Comparison of ENCODE assay signal across 36 cellular contexts in genomic region chr18:2164644-2165287, GRCh38.
"Had no signal": no experiment of that assay in that cellular context is flagged by ENCODE, and none has a peak within 500 bp of the region (broad histone marks: within the 10 kb centered on the region; RNA-seq: fewer than 3 reads in every experiment).

No MANE protein-coding gene starts in this region.

- ATAC-seq: activated CD4-positive, CD25-positive, alpha-beta regulatory T cell treated with anti-CD3 and anti-CD28 coated beads, Interleukin-2, amount 50 U/mL, for 24 hours; activated CD8-positive, alpha-beta memory T cell treated with anti-CD3 and anti-CD28 coated beads, Interleukin-2, amount 10 ng/mL, durations not matched to agents 7 days and 5 days; activated CD8-positive, alpha-beta T cell treated with anti-CD3 and anti-CD28 coated beads, Interleukin-2, amount 10 ng/mL, durations not matched to agents 7 days and 5 days; activated naive CD8-positive, alpha-beta T cell treated with anti-CD3 and anti-CD28 coated beads, Interleukin-2, amount 50 U/mL, for 24 hours; T-cell; T-helper 17 cell; WTC11 had no signal

- FAIRE-seq: bronchial epithelial cell, TTC549 had no signal

- H3K4me1 ChIP-seq: ascending aorta had no signal

- H3K4me3 ChIP-seq: ascending aorta, cardiac muscle cell had no signal

- H3K27ac ChIP-seq: ascending aorta, cardiac muscle cell, WERI-Rb-1 had no signal

- H3K36me3 Mint-ChIP-seq: activated CD8-positive, alpha-beta memory T cell treated with anti-CD3 and anti-CD28 coated beads, Interleukin-2, amount 10 ng/mL, durations not matched to agents 7 days and 5 days; activated naive CD4-positive, alpha-beta T cell treated with anti-CD3 and anti-CD28 coated beads, Interleukin-2, amount 10 ng/mL, durations not matched to agents 7 days and 5 days; activated naive CD4-positive, alpha-beta T cell treated with anti-CD3 and anti-CD28 coated beads, Interleukin-2, amount 50 U/mL, for 24 hours; activated naive CD8-positive, alpha-beta T cell; activated naive CD8-positive, alpha-beta T cell treated with anti-CD3 and anti-CD28 coated beads, Interleukin-2, amount 10 ng/mL, durations not matched to agents 7 days and 5 days; brain; T-cell had no signal

- H3K4me1 Mint-ChIP-seq: activated CD4-positive, alpha-beta memory T cell treated with anti-CD3 and anti-CD28 coated beads, Interleukin-2, amount 10 ng/mL, durations not matched to agents 7 days and 5 days; activated CD4-positive, alpha-beta T cell treated with anti-CD3 and anti-CD28 coated beads, Interleukin-2, amount 10 ng/mL, durations not matched to agents 24 days and 14 days; activated CD8-positive, alpha-beta memory T cell treated with anti-CD3 and anti-CD28 coated beads, Interleukin-2, amount 10 ng/mL, durations not matched to agents 7 days and 5 days; activated naive CD4-positive, alpha-beta T cell treated with anti-CD3 and anti-CD28 coated beads, Interleukin-2, amount 10 ng/mL, durations not matched to agents 7 days and 5 days; activated naive CD4-positive, alpha-beta T cell treated with anti-CD3 and anti-CD28 coated beads, Interleukin-2, amount 50 U/mL, for 24 hours; activated naive CD8-positive, alpha-beta T cell treated with anti-CD3 and anti-CD28 coated beads, Interleukin-2, amount 10 ng/mL, durations not matched to agents 7 days and 5 days; activated naive CD8-positive, alpha-beta T cell treated with anti-CD3 and anti-CD28 coated beads, Interleukin-2, amount 50 U/mL, for 24 hours; brain; central memory CD8-positive, alpha-beta T cell; T-cell; T-helper 17 cell had no signal

- H3K27ac Mint-ChIP-seq: activated CD4-positive, alpha-beta memory T cell treated with anti-CD3 and anti-CD28 coated beads, Interleukin-2, amount 10 ng/mL, durations not matched to agents 7 days and 5 days; activated CD4-positive, alpha-beta T cell treated with anti-CD3 and anti-CD28 coated beads, Interleukin-2, amount 10 ng/mL, durations not matched to agents 24 days and 14 days; activated CD8-positive, alpha-beta memory T cell treated with anti-CD3 and anti-CD28 coated beads, Interleukin-2, amount 10 ng/mL, durations not matched to agents 7 days and 5 days; activated CD8-positive, alpha-beta T cell treated with anti-CD3 and anti-CD28 coated beads, Interleukin-2, amount 10 ng/mL, durations not matched to agents 7 days and 5 days; activated naive CD4-positive, alpha-beta T cell treated with anti-CD3 and anti-CD28 coated beads, Interleukin-2, amount 10 ng/mL, durations not matched to agents 7 days and 5 days; activated naive CD4-positive, alpha-beta T cell treated with anti-CD3 and anti-CD28 coated beads, Interleukin-2, amount 50 U/mL, for 24 hours; activated naive CD8-positive, alpha-beta T cell; activated naive CD8-positive, alpha-beta T cell treated with anti-CD3 and anti-CD28 coated beads, Interleukin-2, amount 10 ng/mL, durations not matched to agents 7 days and 5 days; activated naive CD8-positive, alpha-beta T cell treated with anti-CD3 and anti-CD28 coated beads, Interleukin-2, amount 50 U/mL, for 24 hours; activated T-cell treated with anti-CD3 and anti-CD28 coated beads, Interleukin-2, amount 50 U/mL, for 24 hours; activated T-helper 2 cell treated with anti-CD3 and anti-CD28 coated beads, Interferon-gamma antibody, Interleukin-2, Interleukin-4, amounts not matched to agents 10 μg/mL and 5 μg/mL and 100 μg/mL, durations not matched to agents 14 hours and 24 hours and 36 hours; brain; T-cell; T-helper 17 cell; WTC11 had no signal

- H3K27me3 Mint-ChIP-seq: activated CD4-positive, alpha-beta memory T cell treated with anti-CD3 and anti-CD28 coated beads, Interleukin-2, amount 10 ng/mL, durations not matched to agents 7 days and 5 days; activated CD4-positive, alpha-beta T cell treated with anti-CD3 and anti-CD28 coated beads, Interleukin-2, amount 10 ng/mL, durations not matched to agents 24 days and 14 days; activated CD8-positive, alpha-beta memory T cell treated with anti-CD3 and anti-CD28 coated beads, Interleukin-2, amount 10 ng/mL, durations not matched to agents 7 days and 5 days; activated naive CD4-positive, alpha-beta T cell treated with anti-CD3 and anti-CD28 coated beads, Interleukin-2, amount 10 ng/mL, durations not matched to agents 7 days and 5 days; activated naive CD8-positive, alpha-beta T cell treated with anti-CD3 and anti-CD28 coated beads, Interleukin-2, amount 10 ng/mL, durations not matched to agents 7 days and 5 days; activated naive CD8-positive, alpha-beta T cell treated with anti-CD3 and anti-CD28 coated beads, Interleukin-2, amount 50 U/mL, for 24 hours; central memory CD8-positive, alpha-beta T cell had no signal

- H3K9me3 ChIP-seq: ascending aorta had no signal

- H3K4me3 Mint-ChIP-seq: activated CD4-positive, alpha-beta memory T cell treated with anti-CD3 and anti-CD28 coated beads, Interleukin-2, amount 10 ng/mL, durations not matched to agents 7 days and 5 days; activated CD4-positive, alpha-beta T cell treated with anti-CD3 and anti-CD28 coated beads, Interleukin-2, amount 10 ng/mL, durations not matched to agents 24 days and 14 days; activated CD8-positive, alpha-beta memory T cell treated with anti-CD3 and anti-CD28 coated beads, Interleukin-2, amount 10 ng/mL, durations not matched to agents 7 days and 5 days; activated CD8-positive, alpha-beta T cell treated with anti-CD3 and anti-CD28 coated beads, Interleukin-2, amount 10 ng/mL, durations not matched to agents 7 days and 5 days; activated naive CD4-positive, alpha-beta T cell treated with anti-CD3 and anti-CD28 coated beads, Interleukin-2, amount 10 ng/mL, durations not matched to agents 7 days and 5 days; activated naive CD4-positive, alpha-beta T cell treated with anti-CD3 and anti-CD28 coated beads, Interleukin-2, amount 50 U/mL, for 24 hours; activated naive CD8-positive, alpha-beta T cell; activated naive CD8-positive, alpha-beta T cell treated with anti-CD3 and anti-CD28 coated beads, Interleukin-2, amount 10 ng/mL, durations not matched to agents 7 days and 5 days; activated naive CD8-positive, alpha-beta T cell treated with anti-CD3 and anti-CD28 coated beads, Interleukin-2, amount 50 U/mL, for 24 hours; activated T-cell treated with anti-CD3 and anti-CD28 coated beads, Interleukin-2, amount 50 U/mL, for 24 hours; brain; central memory CD8-positive, alpha-beta T cell; T-cell; T-helper 17 cell; WTC11 had no signal

- H3K36me3 ChIP-seq: ascending aorta, cardiac muscle cell, WERI-Rb-1 had no signal

- H3K27me3 ChIP-seq: ascending aorta, cardiac muscle cell had no signal

- DNase-seq: activated CD4-positive, alpha-beta memory T cell treated with anti-CD3 and anti-CD28 coated beads, Interleukin-2, amount 10 ng/mL, durations not matched to agents 7 days and 5 days; activated CD4-positive, alpha-beta T cell treated with anti-CD3 and anti-CD28 coated beads for 1 hour; activated CD4-positive, alpha-beta T cell treated with anti-CD3 and anti-CD28 coated beads for 4 hours; activated CD4-positive, alpha-beta T cell treated with anti-CD3 and anti-CD28 coated beads, Interleukin-2, amount 10 ng/mL, durations not matched to agents 24 days and 14 days; activated CD4-positive, alpha-beta T cell treated with anti-CD3 and anti-CD28 coated beads, Interleukin-2, amount 50 U/mL, for 48 hours; activated CD4-positive, CD25-positive, alpha-beta regulatory T cell; activated CD8-positive, alpha-beta memory T cell treated with anti-CD3 and anti-CD28 coated beads for 24 hours; activated CD8-positive, alpha-beta memory T cell treated with anti-CD3 and anti-CD28 coated beads, Interleukin-2, amount 10 ng/mL, durations not matched to agents 7 days and 5 days; activated CD8-positive, alpha-beta memory T cell treated with anti-CD3 and anti-CD28 coated beads, Interleukin-2, amount 50 U/mL, for 48 hours; activated CD8-positive, alpha-beta T cell treated with anti-CD3 and anti-CD28 coated beads, Interleukin-2, amount 10 ng/mL, durations not matched to agents 7 days and 5 days; activated effector memory CD4-positive, alpha-beta T cell treated with Interleukin-2 at 50 U/mL for 16 hours; activated gamma-delta T cell; activated naive CD4-positive, alpha-beta T cell treated with anti-CD3 and anti-CD28 coated beads, Interleukin-2, amount 10 ng/mL, durations not matched to agents 7 days and 5 days; activated naive CD4-positive, alpha-beta T cell treated with Interleukin-2 at 50 U/mL for 16 hours; activated naive CD8-positive, alpha-beta T cell treated with anti-CD3 and anti-CD28 coated beads, Interleukin-2, amount 10 ng/mL, durations not matched to agents 7 days and 5 days; activated naive CD8-positive, alpha-beta T cell treated with anti-CD3 and anti-CD28 coated beads, Interleukin-2, amount 50 U/mL, for 24 hours; activated T-cell treated with anti-CD3 and anti-CD28 coated beads, Interleukin-2, amount 50 U/mL, for 24 hours; activated T-cell treated with anti-CD3 and anti-CD28 coated beads, Interleukin-2, amount 50 U/mL, for 48 hours; amygdala; anterior cingulate cortex; caudate nucleus; cerebellar nuclear complex; T-cell; T-helper 17 cell; WERI-Rb-1 had no signal

- H3K9me3 Mint-ChIP-seq: activated CD4-positive, alpha-beta memory T cell treated with anti-CD3 and anti-CD28 coated beads, Interleukin-2, amount 10 ng/mL, durations not matched to agents 7 days and 5 days; activated CD4-positive, alpha-beta T cell treated with anti-CD3 and anti-CD28 coated beads, Interleukin-2, amount 10 ng/mL, durations not matched to agents 24 days and 14 days; activated naive CD4-positive, alpha-beta T cell treated with anti-CD3 and anti-CD28 coated beads, Interleukin-2, amount 10 ng/mL, durations not matched to agents 7 days and 5 days; activated naive CD4-positive, alpha-beta T cell treated with anti-CD3 and anti-CD28 coated beads, Interleukin-2, amount 50 U/mL, for 24 hours; activated naive CD8-positive, alpha-beta T cell treated with anti-CD3 and anti-CD28 coated beads, Interleukin-2, amount 10 ng/mL, durations not matched to agents 7 days and 5 days; activated naive CD8-positive, alpha-beta T cell treated with anti-CD3 and anti-CD28 coated beads, Interleukin-2, amount 50 U/mL, for 24 hours; activated T-cell treated with anti-CD3 and anti-CD28 coated beads, Interleukin-2, amount 50 U/mL, for 24 hours; activated T-helper 2 cell treated with anti-CD3 and anti-CD28 coated beads, Interferon-gamma antibody, Interleukin-2, Interleukin-4, amounts not matched to agents 10 μg/mL and 5 μg/mL and 100 μg/mL, durations not matched to agents 14 hours and 24 hours and 36 hours; brain; central memory CD8-positive, alpha-beta T cell had no signal
